1 cellular context compared by ENCODE assay signal in the genomic region with DNA sequence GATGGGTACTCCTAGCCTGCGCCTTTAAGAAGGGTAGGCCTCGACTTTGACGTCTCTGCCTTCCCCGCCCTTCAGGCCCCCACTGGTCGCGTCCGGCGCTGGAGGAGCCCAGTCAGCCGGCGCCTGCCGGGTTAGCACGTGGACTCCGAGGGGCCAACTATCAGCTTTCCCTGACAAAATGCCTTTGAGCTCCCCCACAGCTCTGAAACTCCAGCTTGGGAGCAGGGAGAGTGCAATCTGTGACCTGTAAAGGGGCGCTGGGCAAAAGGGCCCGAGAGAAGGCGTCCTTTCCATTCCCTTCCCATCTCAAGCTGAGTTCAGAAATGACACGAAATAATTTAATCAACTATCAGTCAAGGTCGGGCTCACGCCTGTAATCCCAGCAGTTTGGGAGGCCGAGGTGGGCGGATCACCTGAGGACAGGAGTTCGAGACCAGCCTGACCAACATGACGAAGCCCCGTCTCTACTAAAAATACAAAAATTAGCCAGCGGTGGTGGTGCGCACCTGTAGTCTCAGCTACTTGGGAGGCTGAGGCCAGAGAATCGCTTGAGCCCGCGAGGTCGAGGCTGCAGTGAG.
TF ChIP-seq lines count a peak whose summit lies in the region.

No MANE protein-coding gene starts in this region.

TF ChIP-seq in WTC11, 78 proteins besides CTCF, POLR2A, EP300 and RAD21:
- no peak for TF ChIP-seq ZNF263 (CRISPR knock-in tag; IDR thresholded peaks at IDR 0.05; ENCODE audit: low read depth)
- TF ChIP-seq, protein P1, sequence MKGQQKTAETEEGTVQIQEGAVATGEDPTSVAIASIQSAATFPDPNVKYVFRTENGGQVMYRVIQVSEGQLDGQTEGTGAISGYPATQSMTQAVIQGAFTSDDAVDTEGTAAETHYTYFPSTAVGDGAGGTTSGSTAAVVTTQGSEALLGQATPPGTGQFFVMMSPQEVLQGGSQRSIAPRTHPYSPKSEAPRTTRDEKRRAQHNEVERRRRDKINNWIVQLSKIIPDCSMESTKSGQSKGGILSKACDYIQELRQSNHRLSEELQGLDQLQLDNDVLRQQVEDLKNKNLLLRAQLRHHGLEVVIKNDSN (CRISPR knock-in tag; IDR thresholded peaks at IDR 0.05), result peak; percentile 87
- TF ChIP-seq KAT7 (CRISPR knock-in tag; IDR thresholded peaks at IDR 0.05; ENCODE audit: borderline replicate concordance), result 0 out of 2 replicates have a peak, but pooled peaks have one; percentile 41
- peak; percentile 92 for TF ChIP-seq SP1 (CRISPR knock-in tag; conservative IDR thresholded peaks at IDR 0.05)
- TF ChIP-seq, protein P2, sequence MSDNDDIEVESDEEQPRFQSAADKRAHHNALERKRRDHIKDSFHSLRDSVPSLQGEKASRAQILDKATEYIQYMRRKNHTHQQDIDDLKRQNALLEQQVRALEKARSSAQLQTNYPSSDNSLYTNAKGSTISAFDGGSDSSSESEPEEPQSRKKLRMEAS (CRISPR knock-in tag; IDR thresholded peaks at IDR 0.05), result peak; percentile 91
- TF ChIP-seq, protein P3, sequence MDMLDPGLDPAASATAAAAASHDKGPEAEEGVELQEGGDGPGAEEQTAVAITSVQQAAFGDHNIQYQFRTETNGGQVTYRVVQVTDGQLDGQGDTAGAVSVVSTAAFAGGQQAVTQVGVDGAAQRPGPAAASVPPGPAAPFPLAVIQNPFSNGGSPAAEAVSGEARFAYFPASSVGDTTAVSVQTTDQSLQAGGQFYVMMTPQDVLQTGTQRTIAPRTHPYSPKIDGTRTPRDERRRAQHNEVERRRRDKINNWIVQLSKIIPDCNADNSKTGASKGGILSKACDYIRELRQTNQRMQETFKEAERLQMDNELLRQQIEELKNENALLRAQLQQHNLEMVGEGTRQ (CRISPR knock-in tag; IDR thresholded peaks at IDR 0.05), result peak; percentile 88
- TF ChIP-seq TEAD1 (CRISPR knock-in tag; IDR thresholded peaks at IDR 0.05), result peak; percentile 65; the same call in 1 of the 2 replicates
- TF ChIP-seq JAZF1 (CRISPR knock-in tag; IDR thresholded peaks at IDR 0.05), result no peak
- no peak for TF ChIP-seq GTF2I (CRISPR knock-in tag; conservative IDR thresholded peaks at IDR 0.05)
- TF ChIP-seq, protein P4, sequence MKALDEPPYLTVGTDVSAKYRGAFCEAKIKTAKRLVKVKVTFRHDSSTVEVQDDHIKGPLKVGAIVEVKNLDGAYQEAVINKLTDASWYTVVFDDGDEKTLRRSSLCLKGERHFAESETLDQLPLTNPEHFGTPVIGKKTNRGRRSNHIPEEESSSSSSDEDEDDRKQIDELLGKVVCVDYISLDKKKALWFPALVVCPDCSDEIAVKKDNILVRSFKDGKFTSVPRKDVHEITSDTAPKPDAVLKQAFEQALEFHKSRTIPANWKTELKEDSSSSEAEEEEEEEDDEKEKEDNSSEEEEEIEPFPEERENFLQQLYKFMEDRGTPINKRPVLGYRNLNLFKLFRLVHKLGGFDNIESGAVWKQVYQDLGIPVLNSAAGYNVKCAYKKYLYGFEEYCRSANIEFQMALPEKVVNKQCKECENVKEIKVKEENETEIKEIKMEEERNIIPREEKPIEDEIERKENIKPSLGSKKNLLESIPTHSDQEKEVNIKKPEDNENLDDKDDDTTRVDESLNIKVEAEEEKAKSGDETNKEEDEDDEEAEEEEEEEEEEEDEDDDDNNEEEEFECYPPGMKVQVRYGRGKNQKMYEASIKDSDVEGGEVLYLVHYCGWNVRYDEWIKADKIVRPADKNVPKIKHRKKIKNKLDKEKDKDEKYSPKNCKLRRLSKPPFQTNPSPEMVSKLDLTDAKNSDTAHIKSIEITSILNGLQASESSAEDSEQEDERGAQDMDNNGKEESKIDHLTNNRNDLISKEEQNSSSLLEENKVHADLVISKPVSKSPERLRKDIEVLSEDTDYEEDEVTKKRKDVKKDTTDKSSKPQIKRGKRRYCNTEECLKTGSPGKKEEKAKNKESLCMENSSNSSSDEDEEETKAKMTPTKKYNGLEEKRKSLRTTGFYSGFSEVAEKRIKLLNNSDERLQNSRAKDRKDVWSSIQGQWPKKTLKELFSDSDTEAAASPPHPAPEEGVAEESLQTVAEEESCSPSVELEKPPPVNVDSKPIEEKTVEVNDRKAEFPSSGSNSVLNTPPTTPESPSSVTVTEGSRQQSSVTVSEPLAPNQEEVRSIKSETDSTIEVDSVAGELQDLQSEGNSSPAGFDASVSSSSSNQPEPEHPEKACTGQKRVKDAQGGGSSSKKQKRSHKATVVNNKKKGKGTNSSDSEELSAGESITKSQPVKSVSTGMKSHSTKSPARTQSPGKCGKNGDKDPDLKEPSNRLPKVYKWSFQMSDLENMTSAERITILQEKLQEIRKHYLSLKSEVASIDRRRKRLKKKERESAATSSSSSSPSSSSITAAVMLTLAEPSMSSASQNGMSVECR (CRISPR knock-in tag; IDR thresholded peaks at IDR 0.05; ENCODE audit: borderline replicate concordance), result peak; percentile 36; the same call in 1 of the 2 replicates
- no peak for TF ChIP-seq NFYB (CRISPR knock-in tag; conservative IDR thresholded peaks at IDR 0.05; ENCODE audit: low read depth)
- no peak for TF ChIP-seq NFE2L1 (CRISPR knock-in tag; IDR thresholded peaks at IDR 0.05)
- 0 out of 2 replicates have a peak, but pooled peaks have one; percentile 41 for TF ChIP-seq ETV6 (CRISPR knock-in tag; IDR thresholded peaks at IDR 0.05)
- peak; percentile 50; the same call in 1 of the 2 replicates for TF ChIP-seq FOXK1 (CRISPR knock-in tag; IDR thresholded peaks at IDR 0.05)
- no peak for TF ChIP-seq ZNF317 (CRISPR knock-in tag; IDR thresholded peaks at IDR 0.05; ENCODE audit: borderline replicate concordance, low read depth)
- TF ChIP-seq, protein P5, sequence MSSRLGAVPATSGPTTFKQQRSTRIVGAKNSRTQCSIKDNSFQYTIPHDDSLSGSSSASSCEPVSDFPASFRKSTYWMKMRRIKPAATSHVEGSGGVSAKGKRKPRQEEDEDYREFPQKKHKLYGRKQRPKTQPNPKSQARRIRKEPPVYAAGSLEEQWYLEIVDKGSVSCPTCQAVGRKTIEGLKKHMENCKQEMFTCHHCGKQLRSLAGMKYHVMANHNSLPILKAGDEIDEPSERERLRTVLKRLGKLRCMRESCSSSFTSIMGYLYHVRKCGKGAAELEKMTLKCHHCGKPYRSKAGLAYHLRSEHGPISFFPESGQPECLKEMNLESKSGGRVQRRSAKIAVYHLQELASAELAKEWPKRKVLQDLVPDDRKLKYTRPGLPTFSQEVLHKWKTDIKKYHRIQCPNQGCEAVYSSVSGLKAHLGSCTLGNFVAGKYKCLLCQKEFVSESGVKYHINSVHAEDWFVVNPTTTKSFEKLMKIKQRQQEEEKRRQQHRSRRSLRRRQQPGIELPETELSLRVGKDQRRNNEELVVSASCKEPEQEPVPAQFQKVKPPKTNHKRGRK (CRISPR knock-in tag; IDR thresholded peaks at IDR 0.05; ENCODE audit: borderline replicate concordance), result no peak
- peak; percentile 41; the same call in 1 of the 2 replicates for TF ChIP-seq GABPB1 (CRISPR knock-in tag; IDR thresholded peaks at IDR 0.05)
- TF ChIP-seq TCF7 (CRISPR knock-in tag; IDR thresholded peaks at IDR 0.05; ENCODE audit: low read depth), result no peak
- TF ChIP-seq, protein P6, sequence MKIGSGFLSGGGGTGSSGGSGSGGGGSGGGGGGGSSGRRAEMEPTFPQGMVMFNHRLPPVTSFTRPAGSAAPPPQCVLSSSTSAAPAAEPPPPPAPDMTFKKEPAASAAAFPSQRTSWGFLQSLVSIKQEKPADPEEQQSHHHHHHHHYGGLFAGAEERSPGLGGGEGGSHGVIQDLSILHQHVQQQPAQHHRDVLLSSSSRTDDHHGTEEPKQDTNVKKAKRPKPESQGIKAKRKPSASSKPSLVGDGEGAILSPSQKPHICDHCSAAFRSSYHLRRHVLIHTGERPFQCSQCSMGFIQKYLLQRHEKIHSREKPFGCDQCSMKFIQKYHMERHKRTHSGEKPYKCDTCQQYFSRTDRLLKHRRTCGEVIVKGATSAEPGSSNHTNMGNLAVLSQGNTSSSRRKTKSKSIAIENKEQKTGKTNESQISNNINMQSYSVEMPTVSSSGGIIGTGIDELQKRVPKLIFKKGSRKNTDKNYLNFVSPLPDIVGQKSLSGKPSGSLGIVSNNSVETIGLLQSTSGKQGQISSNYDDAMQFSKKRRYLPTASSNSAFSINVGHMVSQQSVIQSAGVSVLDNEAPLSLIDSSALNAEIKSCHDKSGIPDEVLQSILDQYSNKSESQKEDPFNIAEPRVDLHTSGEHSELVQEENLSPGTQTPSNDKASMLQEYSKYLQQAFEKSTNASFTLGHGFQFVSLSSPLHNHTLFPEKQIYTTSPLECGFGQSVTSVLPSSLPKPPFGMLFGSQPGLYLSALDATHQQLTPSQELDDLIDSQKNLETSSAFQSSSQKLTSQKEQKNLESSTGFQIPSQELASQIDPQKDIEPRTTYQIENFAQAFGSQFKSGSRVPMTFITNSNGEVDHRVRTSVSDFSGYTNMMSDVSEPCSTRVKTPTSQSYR (CRISPR knock-in tag; IDR thresholded peaks at IDR 0.05), result 0 out of 2 replicates have a peak, but pooled peaks have one; percentile 38
TF ChIP-seq in WTC11: peak in this region for 11.
